In genomic region chr20:32451682-32452461, GRCh38 we compare ENCODE assay signal across 12 cellular contexts.
A peak's percentile ranks its signal among the peaks of the same experiment; 100 is the strongest.
DNase-seq lines count a peak whose midpoint lies in the region; ATAC-seq, FAIRE-seq and TF ChIP-seq lines count a peak whose summit lies in the region.
"Had no signal": no experiment of that assay in that cellular context is flagged by ENCODE, and none has a peak within 500 bp of the region (broad histone marks: within the 10 kb centered on the region; RNA-seq: fewer than 3 reads in every experiment).

No MANE protein-coding gene starts in this region.

- CTCF ChIA-PET in A673 (lab: Charles Lee), result interaction anchor here (0.7 kb wide), 1 partner anchor 723 kb away, joined by 5 read pairs; no protein-coding TSS in a partner anchor

- TF ChIP-seq CTCF in GM06990 (IDR thresholded peaks at IDR 0.05; ENCODE audit: insufficient read depth, low read length, poor library complexity, severe bottlenecking), result peak; percentile 19
- TF ChIP-seq CTCF in LNCaP clone FGC (IDR thresholded peaks at IDR 0.05; ENCODE audit: control insufficient read depth, extremely low read depth, insufficient read depth), result 0 out of 2 replicates have a peak, but pooled peaks have one; percentile 10
- TF ChIP-seq CTCF in bronchial epithelial cell (IDR thresholded peaks at IDR 0.05; ENCODE audit: insufficient read depth, low read length, severe bottlenecking), result peak; percentile 6
- no peak for TF ChIP-seq CTCF in osteocyte (IDR thresholded peaks at IDR 0.05)
- TF ChIP-seq CTCF in A673 (conservative IDR thresholded peaks at IDR 0.05; ENCODE audit: low read depth, low read length), result no peak

- no peak overlapping the region for H3K4me3 Mint-ChIP-seq in osteocyte (ENCODE audit: unreplicated experiment)

- H3K4me3 ChIP-seq in GM06990 (replicated peaks; ENCODE audit: low read depth, low read length) (no peak overlapping the region), LNCaP clone FGC (ENCODE audit: low read depth, low read length) (no peak overlapping the region), bronchial epithelial cell (ENCODE audit: low read depth, low read length) (no peak overlapping the region), A673 (ENCODE audit: low read depth, low read length, poor library complexity, severe bottlenecking) (no peak overlapping the region)
- H3K4me3 ChIP-seq: gastrocnemius medialis, thoracic aorta had no signal

- DNase-seq in GM06990 (ENCODE audit: extremely low read depth, insufficient read length), result no peak
- DNase-seq in LNCaP clone FGC (ENCODE audit: low read depth), result no peak
- no peak for DNase-seq in bronchial epithelial cell (ENCODE audit: low read depth)
- no peak for DNase-seq in osteocyte (ENCODE audit: extremely low spot score, unreplicated experiment)
- no peak for DNase-seq in NCI-H748 treated with DMSO at 0.1 percent for 48 hours (lab: John Stamatoyannopoulos, UW)
- DNase-seq in A673 (ENCODE audit: low spot score), result no peak
- DNase-seq: activated CD8-positive, alpha-beta memory T cell treated with anti-CD3 and anti-CD28 coated beads for 24 hours; gastrocnemius medialis; NCI-H1048; NCI-H510A had no signal

- H3K27me3 ChIP-seq in GM06990 (replicated peaks; ENCODE audit: control insufficient read depth, insufficient read depth, low read length) (no peaks in the 10 kb centered on the region), bronchial epithelial cell (ENCODE audit: control insufficient read depth, insufficient read depth, low read length) (no peaks in the 10 kb centered on the region), A673 (replicated peaks; ENCODE audit: insufficient read depth, low read depth, low read length, poor library complexity) (no peaks in the 10 kb centered on the region)
- H3K27me3 ChIP-seq: gastrocnemius medialis had no signal

- no TSS peak for BruUV-seq in A673 (replicated peaks; lab: Mats Ljungman, UMichigan)

- POLR2A ChIA-PET in A673 (lab: Charles Lee; ENCODE audit: low non-redundant PET), result no interaction called here

- peaks cover 3% of the 10 kb centered on the region for H3K4me1 Mint-ChIP-seq in osteocyte (ENCODE audit: unreplicated experiment)

- peak overlapping the region; percentile 4 for H3K27ac Mint-ChIP-seq in osteocyte (ENCODE audit: unreplicated experiment)

- H3K4me1 ChIP-seq in A673 (ENCODE audit: insufficient read depth, low read length, poor library complexity, severe bottlenecking), result no peaks in the 10 kb centered on the region

- intact Hi-C loops in A673 (cut with micrococcal nuclease; ENCODE audit: unreplicated experiment), result no loop called here

- H3K36me3 ChIP-seq in GM06990 (ENCODE audit: control insufficient read depth, insufficient read depth, low read length) (no peaks in the 10 kb centered on the region; the same call in none of the 2 replicates), bronchial epithelial cell (ENCODE audit: control insufficient read depth, insufficient read depth, low read length) (peaks cover 4% of the 10 kb centered on the region), A673 (ENCODE audit: insufficient read depth, low read length, poor library complexity, severe bottlenecking) (no peaks in the 10 kb centered on the region)
- H3K36me3 ChIP-seq: gastrocnemius medialis had no signal

- no peak for FAIRE-seq in bronchial epithelial cell (lab: Jason Lieb, UNC)

- no peak for ATAC-seq in HG03196 (IDR thresholded peaks at IDR 0.05; ENCODE audit: unreplicated experiment)
- ATAC-seq: gastrocnemius medialis had no signal

- H3K27me3 Mint-ChIP-seq in osteocyte (ENCODE audit: unreplicated experiment), result no peaks in the 10 kb centered on the region

- H3K9me3 Mint-ChIP-seq in osteocyte (ENCODE audit: unreplicated experiment), result no peaks in the 10 kb centered on the region

- no peak overlapping the region for H3K27ac ChIP-seq in A673 (ENCODE audit: low read depth, low read length, poor library complexity, severe bottlenecking)
- H3K27ac ChIP-seq: gastrocnemius medialis, thoracic aorta had no signal

- peaks cover 29% of the 10 kb centered on the region for H3K36me3 Mint-ChIP-seq in osteocyte (ENCODE audit: unreplicated experiment)

- H3K9me3 ChIP-seq in A673 (ENCODE audit: low read depth, low read length, poor library complexity, severe bottlenecking), result no peaks in the 10 kb centered on the region
- H3K9me3 ChIP-seq: gastrocnemius medialis, thoracic aorta had no signal

Comparison
In these comparisons a context has a peak if more than half of its experiments do, and no peak if none do; other contexts are left out.
1. CTCF ChIP-seq: peak in GM06990 (single experiment), LNCaP clone FGC (single experiment) and bronchial epithelial cell (single experiment); none in osteocyte (single experiment) and A673 (single experiment).